19 cellular contexts compared by ENCODE assay signal in genomic region chr14:20219033-20219432, GRCh38. TPM values are rescaled to one million over a fixed set of nuclear protein-coding genes. Genes with fewer than 3 reads are reported as not detected.
"Had no signal": no experiment of that assay in that cellular context is flagged by ENCODE, and none has a peak within 500 bp of the region (broad histone marks: within the 10 kb centered on the region; RNA-seq: fewer than 3 reads in every experiment).

No MANE protein-coding gene starts in this region.

- ATAC-seq: left cardiac atrium; naive thymus-derived CD4-positive, alpha-beta T cell; stimulated activated effector memory CD8-positive, alpha-beta T cell treated with anti-CD3 and anti-CD28 coated beads, Interleukin-12 subunit alpha, Interleukin-12 subunit beta, amount 100 ng/mL, for 72 hours had no signal

- H3K4me3 ChIP-seq: lung, right atrium auricular region, smooth muscle cell, transverse colon had no signal

- DNase-seq: activated CD4-positive, alpha-beta T cell treated with anti-CD3 and anti-CD28 coated beads, Interleukin-2, amount 50 U/mL, for 4 hours; activated gamma-delta T cell treated with Interleukin-2 at 50 U/mL for 16 hours; activated naive CD8-positive, alpha-beta T cell treated with anti-CD3 and anti-CD28 coated beads, Interleukin-2, amount 10 ng/mL, durations not matched to agents 7 days and 5 days; activated T-cell treated with anti-CD3 and anti-CD28 coated beads, Interleukin-2, amount 50 U/mL, for 48 hours; anterior cingulate cortex; cerebellar nuclear complex; dermis blood vessel endothelial cell; left cardiac atrium; naive thymus-derived CD4-positive, alpha-beta T cell; posterior cingulate gyrus; T-helper 2 cell; transverse colon had no signal

RNA-seq across cellular contexts. Expression of gene OR11H6, which starts 4.5 kb away (rescaled TPM):
- total RNA-seq: activated naive CD8-positive, alpha-beta T cell treated with anti-CD3 and anti-CD28 coated beads, Interleukin-2, amount 10 ng/mL, durations not matched to agents 7 days and 5 days; dermis blood vessel endothelial cell; epithelial cell of proximal tubule; fibroblast of villous mesenchyme; left cardiac atrium; lung; naive thymus-derived CD4-positive, alpha-beta T cell; right atrium auricular region; smooth muscle cell; subcutaneous adipose tissue; transverse colon had no signal

RNA-seq across cellular contexts. Expression of gene OR11H7, which starts 9.7 kb away (rescaled TPM):
- total RNA-seq: activated naive CD8-positive, alpha-beta T cell treated with anti-CD3 and anti-CD28 coated beads, Interleukin-2, amount 10 ng/mL, durations not matched to agents 7 days and 5 days; dermis blood vessel endothelial cell; epithelial cell of proximal tubule; fibroblast of villous mesenchyme; left cardiac atrium; lung; naive thymus-derived CD4-positive, alpha-beta T cell; right atrium auricular region; smooth muscle cell; subcutaneous adipose tissue; transverse colon had no signal

RNA-seq across cellular contexts. Expression of gene OR11H4, which starts 20.1 kb away (rescaled TPM):
- total RNA-seq: activated naive CD8-positive, alpha-beta T cell treated with anti-CD3 and anti-CD28 coated beads, Interleukin-2, amount 10 ng/mL, durations not matched to agents 7 days and 5 days; dermis blood vessel endothelial cell; epithelial cell of proximal tubule; fibroblast of villous mesenchyme; left cardiac atrium; lung; naive thymus-derived CD4-positive, alpha-beta T cell; right atrium auricular region; smooth muscle cell; subcutaneous adipose tissue; transverse colon had no signal

RNA-seq across cellular contexts. Expression of gene OR11G2, which starts 28.3 kb away (rescaled TPM):
- total RNA-seq: activated naive CD8-positive, alpha-beta T cell treated with anti-CD3 and anti-CD28 coated beads, Interleukin-2, amount 10 ng/mL, durations not matched to agents 7 days and 5 days; dermis blood vessel endothelial cell; epithelial cell of proximal tubule; fibroblast of villous mesenchyme; left cardiac atrium; lung; naive thymus-derived CD4-positive, alpha-beta T cell; right atrium auricular region; smooth muscle cell; subcutaneous adipose tissue; transverse colon had no signal
